In the genomic region with DNA sequence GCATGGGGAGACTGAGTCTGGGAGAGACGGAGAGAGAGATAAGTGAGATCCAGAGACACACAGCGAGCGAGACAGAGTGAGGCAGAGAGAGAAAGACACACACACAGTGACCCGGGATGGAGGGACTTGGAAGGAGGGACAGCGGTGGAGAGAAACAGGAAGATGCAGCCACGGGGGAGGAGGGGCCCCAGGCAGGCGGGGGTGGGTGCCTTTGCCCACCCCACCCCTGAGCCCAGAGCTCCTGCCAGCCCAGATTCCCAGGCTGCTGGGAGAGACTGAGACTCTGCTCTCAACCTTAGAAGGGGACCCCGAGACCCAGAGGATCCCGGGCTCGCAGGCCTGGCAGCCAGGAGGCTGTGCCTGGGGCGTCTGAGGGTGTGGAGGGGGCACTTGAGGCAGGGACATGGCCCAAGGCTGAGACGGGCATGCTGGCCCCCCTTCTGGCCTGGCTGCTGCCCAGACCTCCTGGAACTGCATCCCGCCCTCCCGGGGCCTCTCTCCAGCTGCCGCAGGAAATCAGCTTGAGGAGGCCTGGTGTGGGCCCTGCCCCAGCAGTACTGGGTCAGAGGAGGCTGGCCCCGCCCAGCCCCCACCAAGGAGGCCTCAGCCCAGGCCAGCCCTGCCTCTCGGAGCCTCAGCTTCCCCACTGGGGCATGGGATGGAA, we compare ENCODE assay signal across 1 cellular context.
TF ChIP-seq lines count a peak whose summit lies in the region.

No MANE protein-coding gene starts in this region.

TF ChIP-seq in K562, 482 proteins besides CTCF, POLR2A, EP300 and RAD21:
- TF ChIP-seq ZNF347 (CRISPR knock-in tag; IDR thresholded peaks at IDR 0.05; ENCODE audit: low read depth) (no peak), CREB1 (IDR thresholded peaks at IDR 0.05) (no peak), CREB1 (CRISPR knock-in tag; IDR thresholded peaks at IDR 0.05) (no peak), KAT2B (IDR thresholded peaks at IDR 0.05; ENCODE audit: low read depth, low read length) (no peak), RBFOX2 (IDR thresholded peaks at IDR 0.05; ENCODE audit: low read depth, low read length) (no peak), ZNF764 (CRISPR knock-in tag; IDR thresholded peaks at IDR 0.05; ENCODE audit: low read depth) (no peak), ZNF282 (CRISPR knock-in tag; IDR thresholded peaks at IDR 0.05) (no peak), ZNF354B (CRISPR knock-in tag; IDR thresholded peaks at IDR 0.05) (no peak), BRCA1 (IDR thresholded peaks at IDR 0.05) (no peak), BRCA1 (CRISPR knock-in tag; IDR thresholded peaks at IDR 0.05) (no peak), TSC22D4 (tag; IDR thresholded peaks at IDR 0.05) (no peak)
- TF ChIP-seq, protein P1, sequence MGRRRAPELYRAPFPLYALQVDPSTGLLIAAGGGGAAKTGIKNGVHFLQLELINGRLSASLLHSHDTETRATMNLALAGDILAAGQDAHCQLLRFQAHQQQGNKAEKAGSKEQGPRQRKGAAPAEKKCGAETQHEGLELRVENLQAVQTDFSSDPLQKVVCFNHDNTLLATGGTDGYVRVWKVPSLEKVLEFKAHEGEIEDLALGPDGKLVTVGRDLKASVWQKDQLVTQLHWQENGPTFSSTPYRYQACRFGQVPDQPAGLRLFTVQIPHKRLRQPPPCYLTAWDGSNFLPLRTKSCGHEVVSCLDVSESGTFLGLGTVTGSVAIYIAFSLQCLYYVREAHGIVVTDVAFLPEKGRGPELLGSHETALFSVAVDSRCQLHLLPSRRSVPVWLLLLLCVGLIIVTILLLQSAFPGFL (CRISPR knock-in tag; IDR thresholded peaks at IDR 0.05), result no peak
